ENCODE assay signal across 13 cellular contexts in the genomic region with DNA sequence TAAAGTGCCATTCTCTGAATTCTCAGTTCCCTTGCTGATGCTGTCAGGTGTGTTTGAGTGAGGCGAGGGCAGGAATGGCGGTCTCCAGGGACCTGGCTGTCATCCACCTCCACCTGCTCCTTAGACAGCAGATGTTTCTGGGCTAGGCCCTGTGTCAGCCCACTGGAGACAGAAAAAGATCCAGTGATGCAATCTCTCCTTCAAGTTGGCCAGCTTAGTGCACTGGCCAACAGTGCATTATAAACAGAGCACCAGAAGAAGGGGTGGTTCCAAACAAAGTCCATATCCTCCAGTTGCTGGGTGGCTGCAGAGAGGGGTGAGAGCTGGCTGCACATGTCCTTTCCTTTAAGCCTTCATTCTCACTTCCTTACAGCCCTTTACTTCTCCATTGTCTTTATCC. TPM values are rescaled to one million over a fixed set of nuclear protein-coding genes. Genes with fewer than 3 reads are reported as not detected.
A peak's percentile ranks its signal among the peaks of the same experiment; 100 is the strongest.
DNase-seq lines count a peak whose midpoint lies in the region; ATAC-seq and TF ChIP-seq lines count a peak whose summit lies in the region.
"Had no signal": no experiment of that assay in that cellular context is flagged by ENCODE, and none has a peak within 500 bp of the region (broad histone marks: within the 10 kb centered on the region; RNA-seq: fewer than 3 reads in every experiment).

No MANE protein-coding gene starts in this region.

- H3K4me1 ChIP-seq in CD4-positive, alpha-beta memory T cell (ENCODE audit: insufficient read depth, low read length): peaks cover 18% of the 10 kb centered on the region
- H3K4me1 ChIP-seq in naive thymus-derived CD4-positive, alpha-beta T cell (ENCODE audit: control insufficient read depth in 2 of 2, insufficient read depth in 2 of 2, low read length in 2 of 2): peaks cover 0 to 22% of the 10 kb centered on the region in 2 donors
- peaks cover 18% of the 10 kb centered on the region for H3K4me1 ChIP-seq in GM23338 (ENCODE audit: insufficient read depth)

- no peaks in the 10 kb centered on the region for H3K27me3 ChIP-seq in CD4-positive, alpha-beta memory T cell (ENCODE audit: insufficient read depth, low read length)
- no peaks in the 10 kb centered on the region for H3K27me3 ChIP-seq in naive thymus-derived CD4-positive, alpha-beta T cell (ENCODE audit: control insufficient read depth in 2 of 2, insufficient read depth in 2 of 2, low read length in 2 of 2)
- peaks cover 8% of the 10 kb centered on the region; the same call in 1 of the 2 replicates for H3K27me3 ChIP-seq in GM23338 (ENCODE audit: insufficient read depth)

- H3K27ac ChIP-seq in CD4-positive, alpha-beta memory T cell (ENCODE audit: low read depth, low read length): no peak overlapping the region
- peak overlapping the region; percentile 49 for H3K27ac ChIP-seq in naive thymus-derived CD4-positive, alpha-beta T cell (ENCODE audit: low read depth, low read length)
- no peak overlapping the region for H3K27ac ChIP-seq in GM23338 (ENCODE audit: low read depth)
- H3K27ac ChIP-seq: HL-60 had no signal

- no peak for DNase-seq in CD4-positive, alpha-beta memory T cell
- DNase-seq in NCI-H2171 treated with DMSO at 0.1 percent for 48 hours (lab: John Stamatoyannopoulos, UW) (peak; percentile 88), erythroblast (lab: John Stamatoyannopoulos, UW) (peak; percentile 38 to 43), NCI-H526 (lab: John Stamatoyannopoulos, UW) (no peak), GM23338 (ENCODE audit: low spot score) (no peak)
- DNase-seq in naive thymus-derived CD4-positive, alpha-beta T cell: no peak
- DNase-seq: activated T-cell treated with anti-CD3 and anti-CD28 coated beads, Interleukin-2, amount 50 U/mL, for 4 hours; DMS 273 treated with DMSO at 0.1 percent for 48 hours; foreskin melanocyte; retina had no signal

- H3K27me3 Mint-ChIP-seq in CD4-positive, alpha-beta memory T cell: no peaks in the 10 kb centered on the region
- H3K27me3 Mint-ChIP-seq in naive thymus-derived CD4-positive, alpha-beta T cell: no peaks in the 10 kb centered on the region
- H3K27me3 Mint-ChIP-seq in GM23338 (ENCODE audit: insufficient read depth, low read depth, poor library complexity): peaks cover 5% of the 10 kb centered on the region

- H4K20me1 ChIP-seq in GM23338 (replicated peaks; ENCODE audit: insufficient read depth): no peaks in the 10 kb centered on the region; the same call in none of the 2 replicates

- H3K4me3 ChIP-seq in CD4-positive, alpha-beta memory T cell (ENCODE audit: low read length in 2 of 2): no peak overlapping the region
- no peak overlapping the region for H3K4me3 ChIP-seq in naive thymus-derived CD4-positive, alpha-beta T cell (ENCODE audit: low read length)
- no peak overlapping the region for H3K4me3 ChIP-seq in GM23338
- H3K4me3 ChIP-seq: GM12878 had no signal

- TF ChIP-seq POLR2A in erythroblast (IDR thresholded peaks at IDR 0.05; ENCODE audit: low read length): no peak

- CTCF ChIA-PET in CD4-positive, alpha-beta memory T cell (lab: Charles Lee; ENCODE audit: partially characterized antibody): interaction anchor here (1.0 kb wide), 1 partner anchor 174 kb away, joined by 3 read pairs; no protein-coding TSS in a partner anchor
- CTCF ChIA-PET in naive thymus-derived CD4-positive, alpha-beta T cell (lab: Charles Lee): interaction anchor here (0.6 to 1.9 kb wide), 3 partner anchors 18 to 187 kb away, joined by 3 to 5 read pairs (median 4); no protein-coding TSS in a partner anchor

- POLR2A ChIA-PET in CD4-positive, alpha-beta memory T cell (lab: Charles Lee; ENCODE audit: partially characterized antibody): interaction anchor here (0.9 to 2.6 kb wide), 2 partner anchors 19 to 173 kb away, joined by 3 to 9 read pairs; a partner anchor contains a TSS
- POLR2A ChIA-PET in naive thymus-derived CD4-positive, alpha-beta T cell (lab: Charles Lee): interaction anchor here (1.6 to 3.1 kb wide), 3 partner anchors 8 to 19 kb away, joined by 3 to 11 read pairs (median 9); no protein-coding TSS in a partner anchor

- ATAC-seq in naive thymus-derived CD4-positive, alpha-beta T cell: no peak
- ATAC-seq in HG03378 (IDR thresholded peaks at IDR 0.05; ENCODE audit: unreplicated experiment): no peak
- no peak for ATAC-seq in GM23338
- ATAC-seq: activated T-cell treated with anti-CD3 and anti-CD28 coated beads, Interleukin-2, amount 50 U/mL, for 4 hours; GM12878 had no signal

- peaks cover 32 to 53% (median 41%) of the 10 kb centered on the region in 4 donors for H3K4me1 Mint-ChIP-seq in CD4-positive, alpha-beta memory T cell
- peaks cover 8 to 59% (median 47%) of the 10 kb centered on the region in 7 donors for H3K4me1 Mint-ChIP-seq in naive thymus-derived CD4-positive, alpha-beta T cell
- H3K4me1 Mint-ChIP-seq in GM23338: peaks cover 18% of the 10 kb centered on the region

- intact Hi-C loops in CD4-positive, alpha-beta memory T cell (cut with micrococcal nuclease): no loop called here
- intact Hi-C loops in naive thymus-derived CD4-positive, alpha-beta T cell (cut with micrococcal nuclease): no loop called here

- TF ChIP-seq CTCF in GM23338 (conservative IDR thresholded peaks at IDR 0.05; ENCODE audit: low read depth in 2 of 2): no peak

- H2AFZ ChIP-seq in GM23338: no peak overlapping the region

- H3F3A ChIP-seq in GM23338 (replicated peaks; ENCODE audit: low read depth): 0 out of 2 replicates have a peak, but pooled peaks cover 9% of the 10 kb centered on the region

- H3K4me2 ChIP-seq in GM23338: no peak overlapping the region

- no peaks in the 10 kb centered on the region for H3K9me3 ChIP-seq in CD4-positive, alpha-beta memory T cell (ENCODE audit: control insufficient read depth in 1 of 2, low read length in 2 of 2)
- H3K9me3 ChIP-seq in naive thymus-derived CD4-positive, alpha-beta T cell (ENCODE audit: control insufficient read depth in 2 of 3, low read length in 3 of 3): no peaks in the 10 kb centered on the region

- H3K79me2 ChIP-seq in GM23338 (replicated peaks; ENCODE audit: insufficient read depth): no peaks in the 10 kb centered on the region

- no peaks in the 10 kb centered on the region for H3K9me3 Mint-ChIP-seq in CD4-positive, alpha-beta memory T cell
- H3K9me3 Mint-ChIP-seq in naive thymus-derived CD4-positive, alpha-beta T cell: peaks cover 0 to 1% (median 0%) of the 10 kb centered on the region in 11 donors
- H3K9me3 Mint-ChIP-seq in GM23338: no peaks in the 10 kb centered on the region
- H3K9me3 Mint-ChIP-seq: activated T-cell treated with anti-CD3 and anti-CD28 coated beads, Interleukin-2, amount 50 U/mL, for 4 hours had no signal

- H3K36me3 Mint-ChIP-seq in CD4-positive, alpha-beta memory T cell: peaks cover 45 to 84% of the 10 kb centered on the region in 2 donors
- peaks cover 18 to 53% (median 31%) of the 10 kb centered on the region in 5 donors for H3K36me3 Mint-ChIP-seq in naive thymus-derived CD4-positive, alpha-beta T cell
- H3K36me3 Mint-ChIP-seq in GM23338 (ENCODE audit: low read depth): peaks cover 34% of the 10 kb centered on the region

- H3K27ac Mint-ChIP-seq in CD4-positive, alpha-beta memory T cell: peak overlapping the region; percentile 23 to 90 (median 85)
- peak overlapping the region; percentile 8 to 92 (median 68) for H3K27ac Mint-ChIP-seq in naive thymus-derived CD4-positive, alpha-beta T cell
- no peak overlapping the region for H3K27ac Mint-ChIP-seq in GM23338

- peak overlapping the region in 1 of 8 donors; percentile 16 for H3K4me3 Mint-ChIP-seq in CD4-positive, alpha-beta memory T cell
- no peak overlapping the region for H3K4me3 Mint-ChIP-seq in naive thymus-derived CD4-positive, alpha-beta T cell
- H3K4me3 Mint-ChIP-seq in GM23338: no peak overlapping the region
- H3K4me3 Mint-ChIP-seq: activated T-cell treated with anti-CD3 and anti-CD28 coated beads, Interleukin-2, amount 50 U/mL, for 4 hours had no signal

- no peaks in the 10 kb centered on the region for H3K9me2 ChIP-seq in GM23338 (ENCODE audit: insufficient read depth)

- peaks cover 62% of the 10 kb centered on the region for H3K36me3 ChIP-seq in CD4-positive, alpha-beta memory T cell (ENCODE audit: insufficient read depth, low read length)
- peaks cover 14 to 80% (median 30%) of the 10 kb centered on the region in 3 experiments for H3K36me3 ChIP-seq in naive thymus-derived CD4-positive, alpha-beta T cell (ENCODE audit: control insufficient read depth in 2 of 3, insufficient read depth in 3 of 3, low read length in 3 of 3)
- peaks cover 14% of the 10 kb centered on the region for H3K36me3 ChIP-seq in GM23338 (ENCODE audit: insufficient read depth)

TF ChIP-seq in GM23338, 12 proteins besides CTCF, POLR2A, EP300 and RAD21:
- TF ChIP-seq CREB1 (CRISPR knock-in tag; IDR thresholded peaks at IDR 0.05; ENCODE audit: low read depth): no peak

RNA-seq across cellular contexts. Expression of a gene that starts 26.5 kb away (rescaled TPM):
- total RNA-seq in CD4-positive, alpha-beta memory T cell: 10 to 100 TPM; 22.1 to 23.2 TPM
- polyA plus RNA-seq in CD4-positive, alpha-beta memory T cell: 10 to 100 TPM; 34.6 to 55.3 TPM
- total RNA-seq in naive thymus-derived CD4-positive, alpha-beta T cell: 10 to 100 TPM; 16.3 to 58.9 (median 51.8) TPM
- 10 to 100 TPM; 33.0 to 33.2 TPM for polyA plus RNA-seq in naive thymus-derived CD4-positive, alpha-beta T cell
- total RNA-seq in GM23338 (2014; rRNA removed; shearing (Covaris generic)): 67.3 and 68.6 TPM in 2 replicates
- polyA plus RNA-seq in GM23338 (2016; fragmentation: Nextera tagmentation; extraction: Ambion mirVana): 72.8 and 77.4 TPM in 2 replicates

RNA-seq across cellular contexts. Expression of a gene that starts 36.0 kb away (rescaled TPM):
- total RNA-seq in CD4-positive, alpha-beta memory T cell: 10 to 100 TPM; 86.1 to 86.2 TPM
- 10 to 100 TPM; 41.4 to 84.7 TPM for polyA plus RNA-seq in CD4-positive, alpha-beta memory T cell
- total RNA-seq in naive thymus-derived CD4-positive, alpha-beta T cell: 100 to 1,000 TPM in 1 of 5 experiments, 10 to 100 TPM in 4; 54.1 to 114 (median 79.7) TPM
- 100 to 1,000 TPM in 1 of 2 donors, 10 to 100 TPM in 1; 57.8 to 107 TPM for polyA plus RNA-seq in naive thymus-derived CD4-positive, alpha-beta T cell
- 17.4 and 25.3 TPM in 2 replicates for total RNA-seq in GM23338 (2014; rRNA removed; shearing (Covaris generic))
- polyA plus RNA-seq in GM23338 (2016; fragmentation: Nextera tagmentation; extraction: Ambion mirVana): 14.9 and 17.2 TPM in 2 replicates

Comparison
In these comparisons a context has a peak if more than half of its experiments do, and no peak if none do; other contexts are left out.
1. DNase-seq: peak in NCI-H2171 treated with DMSO at 0.1 percent for 48 hours (single experiment) and erythroblast (2 of 2); none in CD4-positive, alpha-beta memory T cell (0 of 5), naive thymus-derived CD4-positive, alpha-beta T cell (0 of 9), NCI-H526 (0 of 2) and GM23338 (single experiment).